In the genomic region with DNA sequence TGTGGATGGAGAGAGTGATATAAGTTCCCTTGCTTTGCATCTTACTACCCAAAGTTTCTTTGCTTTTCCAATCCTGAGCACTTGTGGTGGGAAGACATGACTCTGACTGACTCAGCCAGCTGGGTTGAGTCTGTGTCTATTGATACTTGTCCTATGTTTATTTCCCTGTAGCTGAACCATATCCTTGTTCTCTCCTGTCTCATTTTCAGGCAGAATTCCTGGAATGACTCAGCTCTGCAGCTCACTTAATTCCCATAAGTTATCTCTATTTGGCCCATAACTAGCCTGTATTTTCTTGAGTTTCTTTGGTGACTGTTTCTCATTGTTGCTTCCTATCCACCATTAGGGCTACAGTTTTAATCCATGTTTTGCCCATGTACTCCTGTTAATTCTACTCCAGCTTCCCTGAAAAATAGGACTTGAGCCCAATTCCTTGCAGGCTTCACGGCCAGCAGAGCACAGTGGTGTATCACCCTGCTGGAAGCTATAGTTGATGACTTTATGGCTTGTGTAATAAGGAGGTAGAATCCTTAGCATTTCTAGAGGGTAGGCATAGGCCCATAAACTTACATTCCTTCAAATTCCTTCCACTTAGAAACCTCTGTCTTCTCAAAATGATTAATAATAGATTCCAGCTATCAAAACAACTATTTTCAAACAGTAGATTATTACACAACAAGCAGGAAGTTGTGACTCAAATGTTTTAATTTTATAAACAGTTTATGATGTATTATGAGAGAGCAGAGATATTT, we compare ENCODE assay signal across 9 cellular contexts.
DNase-seq lines count a peak whose midpoint lies in the region; ATAC-seq and TF ChIP-seq lines count a peak whose summit lies in the region.
"Had no signal": no experiment of that assay in that cellular context is flagged by ENCODE, and none has a peak within 500 bp of the region (broad histone marks: within the 10 kb centered on the region; RNA-seq: fewer than 3 reads in every experiment).

No MANE protein-coding gene starts in this region.

- H3K9ac ChIP-seq in parathyroid adenoma, result no peak overlapping the region

- peak; percentile 99 for ATAC-seq in foreskin keratinocyte

- H3K4me3 ChIP-seq in parathyroid adenoma (ENCODE audit: low read depth, low read length), result no peak overlapping the region

- H3K27ac ChIP-seq in foreskin keratinocyte (peak overlapping the region; percentile 99), parathyroid adenoma (peak overlapping the region; percentile 34)

- H3K36me3 ChIP-seq in parathyroid adenoma (ENCODE audit: control insufficient read depth, insufficient read depth, low read length), result no peaks in the 10 kb centered on the region

- no peaks in the 10 kb centered on the region for H3K9me3 ChIP-seq in parathyroid adenoma (ENCODE audit: control insufficient read depth, low read length)

- H2AFZ ChIP-seq in parathyroid adenoma, result no peak overlapping the region

- H3K4me1 ChIP-seq in foreskin keratinocyte (peaks cover 17% of the 10 kb centered on the region), parathyroid adenoma (no peaks in the 10 kb centered on the region)

- H3K79me2 ChIP-seq in parathyroid adenoma, result no peaks in the 10 kb centered on the region

- DNase-seq in AG20443 (ENCODE audit: low spot score), result peak; percentile 67
- peak; percentile 10 for DNase-seq in SK-MEL-5 (ENCODE audit: low read depth, low spot score)
- DNase-seq in foreskin keratinocyte, result peak; percentile 90 to 93
- no peak for DNase-seq in NCI-H2171 treated with DMSO at 0.1 percent for 48 hours (lab: John Stamatoyannopoulos, UW)
- no peak for DNase-seq in NCI-H82 treated with DMSO at 0.1 percent for 48 hours (lab: John Stamatoyannopoulos, UW; ENCODE audit: unreplicated experiment)
- no peak for DNase-seq in NCI-H345 (lab: John Stamatoyannopoulos, UW)
- no peak for DNase-seq in germinal center (ENCODE audit: low spot score)
- DNase-seq: stimulated activated CD4-positive, alpha-beta T cell treated with anti-CD3 and anti-CD28 coated beads, Interleukin-1b, Interleukin-23, amount 100 ng/mL, for 48 hours had no signal

- in situ Hi-C loops in SK-MEL-5 (cut with HindIII; ENCODE audit: low pct_unique_long_range_greater_than_20kb, low sequenced_read_pairs), result no loop called here

- H3K27me3 ChIP-seq in foreskin keratinocyte (no peaks in the 10 kb centered on the region), parathyroid adenoma (ENCODE audit: control insufficient read depth, insufficient read depth, low read length) (no peaks in the 10 kb centered on the region)

- TF ChIP-seq CTCF in foreskin keratinocyte (conservative IDR thresholded peaks at IDR 0.05) (peak; percentile 40), parathyroid adenoma (IDR thresholded peaks at IDR 0.05) (no peak)

- no peak overlapping the region for H3K4me2 ChIP-seq in parathyroid adenoma (ENCODE audit: low read length)

Comparison
In these comparisons a context has a peak if more than half of its experiments do, and no peak if none do; other contexts are left out.
1. DNase-seq: peak in AG20443 (single experiment), SK-MEL-5 (single experiment) and foreskin keratinocyte (2 of 2); none in NCI-H2171 treated with DMSO at 0.1 percent for 48 hours (single experiment), NCI-H82 treated with DMSO at 0.1 percent for 48 hours (single experiment), NCI-H345 (single experiment) and germinal center (single experiment).